20 cellular contexts compared by ENCODE assay signal in genomic region chr12:57467915-57468314, GRCh38. TPM values are rescaled to one million over a fixed set of nuclear protein-coding genes. Genes with fewer than 3 reads are reported as not detected.
DNase-seq lines count a peak whose midpoint lies in the region; ATAC-seq, FAIRE-seq and TF ChIP-seq lines count a peak whose summit lies in the region.
"Had no signal": no experiment of that assay in that cellular context is flagged by ENCODE, and none has a peak within 500 bp of the region (broad histone marks: within the 10 kb centered on the region; RNA-seq: fewer than 3 reads in every experiment).

No MANE protein-coding gene starts in this region.

- RAD21 ChIA-PET in GM12878 (lab: Charles Lee; ENCODE audit: unreplicated experiment), result no interaction called here

- no peak overlapping the region for H3K4ac ChIP-seq in neuronal stem cell (ENCODE audit: low read length)

- H3K36me3 ChIP-seq in GM12878 (ENCODE audit: control insufficient read depth in 2 of 2, insufficient read depth in 2 of 2, low read length in 1 of 2) (peaks cover 0 to 16% of the 10 kb centered on the region in 2 experiments; a peak in 2 of 4 replicates), neuronal stem cell (replicated peaks in 1 of 2; ENCODE audit: control insufficient read depth in 2 of 2, insufficient read depth in 2 of 2, low read length in 2 of 2) (no peaks in the 10 kb centered on the region), gastrocnemius medialis (no peaks in the 10 kb centered on the region)

- no peaks in the 10 kb centered on the region for H3K9me3 Mint-ChIP-seq in CD4-positive, alpha-beta T cell

- no peak for ATAC-seq in CD4-positive, alpha-beta T cell (ENCODE audit: poor library complexity)
- ATAC-seq in GM12878 (no peak), HG02678 (IDR thresholded peaks at IDR 0.05; ENCODE audit: unreplicated experiment) (no peak), HG02870 (IDR thresholded peaks at IDR 0.05; ENCODE audit: unreplicated experiment) (no peak), gastrocnemius medialis (no peak)
- ATAC-seq: K562, Panc1 had no signal

- H2AFZ ChIP-seq in GM12878 (ENCODE audit: control insufficient read depth, low read depth, low read length) (no peak overlapping the region), neuronal stem cell (ENCODE audit: low read length) (no peak overlapping the region)
- H2AFZ ChIP-seq: GM23248 had no signal

- WGBS in GM12878 (ENCODE audit: insufficient coverage, insufficient replicate concordance, low lambda C conversion rate, missing lambda C conversion rate), result 94% methylated on average over 11 of the region's 11 CpGs
- no CpG with 5 or more reads among the region's 11 CpGs for WGBS in neuronal stem cell (ENCODE audit: extremely low coverage in 2 of 2, insufficient read length in 2 of 2, insufficient replicate concordance in 1 of 2), 2 donors

- no peaks in the 10 kb centered on the region for H4K20me1 ChIP-seq in GM12878 (ENCODE audit: control insufficient read depth, insufficient read depth)

- H2AK5ac ChIP-seq in neuronal stem cell (ENCODE audit: low read depth, low read length), result no peak overlapping the region

- H2BK5ac ChIP-seq in neuronal stem cell (ENCODE audit: low read length), result no peak overlapping the region

- H3K9ac ChIP-seq in GM12878 (ENCODE audit: control insufficient read depth, insufficient read depth, low read length) (no peak overlapping the region), neuronal stem cell (ENCODE audit: low read depth, low read length, poor library complexity) (no peak overlapping the region)
- H3K9ac ChIP-seq: BLaER1 treated with 17β-estradiol and CSF1 and Interleukin-3, amounts not matched to agents 10 nM and 100 nM; GM23248 had no signal

- SMC1A ChIA-PET in GM12878 (lab: Charles Lee; ENCODE audit: uncharacterized antibody, unreplicated experiment), result no interaction called here

- intact Hi-C loops in CD4-positive, alpha-beta T cell (cut with DNase I, micrococcal nuclease), result no loop called here
- intact Hi-C loops in GM12878 (cut with micrococcal nuclease; ENCODE audit: unreplicated experiment) (no loop called here), gastrocnemius medialis (cut with DNase I; ENCODE audit: low total_unique reads) (no loop called here)

- TF ChIP-seq RAD21 in GM12878 (IDR thresholded peaks at IDR 0.05; ENCODE audit: insufficient read depth, low read depth, low read length), result no peak

- peak overlapping the region; percentile 2 for H3K4me3 Mint-ChIP-seq in CD4-positive, alpha-beta T cell

- H3K79me1 ChIP-seq in neuronal stem cell (ENCODE audit: low read depth, low read length), result no peaks in the 10 kb centered on the region

- peaks cover 43% of the 10 kb centered on the region for H3K4me1 Mint-ChIP-seq in CD4-positive, alpha-beta T cell (ENCODE audit: low read depth)

- DNase-seq in CD4-positive, alpha-beta T cell, result no peak
- DNase-seq in GM12878 (ENCODE audit: low read depth, low spot score) (no peak), neuronal stem cell (ENCODE audit: low spot score) (no peak), gastrocnemius medialis (no peak)
- DNase-seq: DMS79 treated with DMSO at 0.1 percent for 48 hours, GM23248, HCEC 1CT, NCI-H1105, NCI-H1694 had no signal

- H3K9me3 ChIP-seq in CD4-positive, alpha-beta T cell (ENCODE audit: control insufficient read depth, low read length), result no peaks in the 10 kb centered on the region
- no peaks in the 10 kb centered on the region for H3K9me3 ChIP-seq in GM12878 (replicated peaks; ENCODE audit: control insufficient read depth, insufficient read depth, low read length)
- peaks cover 0 to 4% of the 10 kb centered on the region in 2 donors for H3K9me3 ChIP-seq in neuronal stem cell (replicated peaks in 1 of 2; ENCODE audit: control insufficient read depth in 2 of 2, insufficient read depth in 1 of 2, low read depth in 1 of 2, low read length in 2 of 2)
- no peaks in the 10 kb centered on the region for H3K9me3 ChIP-seq in gastrocnemius medialis
- H3K9me3 ChIP-seq: BLaER1 treated with 17β-estradiol and CSF1 and Interleukin-3, amounts not matched to agents 10 nM and 100 nM had no signal

- H3K4me2 ChIP-seq in GM12878 (ENCODE audit: control insufficient read depth, insufficient read depth) (no peak overlapping the region), neuronal stem cell (ENCODE audit: insufficient read depth, low read length, poor library complexity, severe bottlenecking) (no peak overlapping the region)
- H3K4me2 ChIP-seq: BLaER1 treated with 17β-estradiol and CSF1 and Interleukin-3, amounts not matched to agents 10 nM and 100 nM had no signal

- no peak overlapping the region for H2BK15ac ChIP-seq in neuronal stem cell (ENCODE audit: low read length)

- H2BK12ac ChIP-seq in neuronal stem cell (ENCODE audit: low read length), result no peak overlapping the region

- no peak overlapping the region for H3K23ac ChIP-seq in neuronal stem cell (ENCODE audit: low read depth, low read length, poor library complexity)

- H3K27ac Mint-ChIP-seq in CD4-positive, alpha-beta T cell, result peak overlapping the region; percentile 55

- no peak overlapping the region for H3K18ac ChIP-seq in neuronal stem cell (ENCODE audit: low read length)

- TF ChIP-seq CTCF in CD4-positive, alpha-beta T cell (IDR thresholded peaks at IDR 0.05), result no peak
- TF ChIP-seq CTCF in GM12878 (IDR thresholded peaks at IDR 0.05 in 2 of 3, conservative IDR thresholded peaks at IDR 0.05 in 1 of 3; ENCODE audit: control insufficient read depth in 2 of 3, extremely low read depth in 1 of 3, insufficient read depth in 1 of 3, low read depth in 3 of 3, low read length in 3 of 3), result no peak
- TF ChIP-seq CTCF in gastrocnemius medialis (IDR thresholded peaks at IDR 0.05 in 4 of 5, conservative IDR thresholded peaks at IDR 0.05 in 1 of 5), result no peak

- no peak for TF ChIP-seq EP300 in GM12878 (IDR thresholded peaks at IDR 0.05; ENCODE audit: borderline replicate concordance in 1 of 2, control insufficient read depth in 1 of 2, low read depth in 2 of 2, low read length in 2 of 2)

- H3K27ac ChIP-seq in CD4-positive, alpha-beta T cell (ENCODE audit: low read depth, low read length), result no peak overlapping the region
- no peak overlapping the region for H3K27ac ChIP-seq in GM12878 (ENCODE audit: control insufficient read depth, insufficient read depth)
- H3K27ac ChIP-seq in neuronal stem cell (replicated peaks; ENCODE audit: low read length), result no peak overlapping the region
- H3K27ac ChIP-seq in gastrocnemius medialis, result no peak overlapping the region
- H3K27ac ChIP-seq: BLaER1 treated with 17β-estradiol and CSF1 and Interleukin-3, amounts not matched to agents 10 nM and 100 nM; GM23248 had no signal

- no peak overlapping the region for H3K4me3 ChIP-seq in GM12878
- peak overlapping the region in 1 of 2 donors; percentile 30 for H3K4me3 ChIP-seq in neuronal stem cell (ENCODE audit: low read length in 2 of 2)
- no peak overlapping the region for H3K4me3 ChIP-seq in gastrocnemius medialis
- H3K4me3 ChIP-seq: BLaER1 treated with 17β-estradiol and CSF1 and Interleukin-3, amounts not matched to agents 10 nM and 100 nM; GM23248; K562 had no signal

- no peak overlapping the region for H4K8ac ChIP-seq in neuronal stem cell (ENCODE audit: low read depth, low read length)

- peaks cover 19% of the 10 kb centered on the region for H3K4me1 ChIP-seq in GM12878 (ENCODE audit: control insufficient read depth, insufficient read depth, low read length)
- no peaks in the 10 kb centered on the region for H3K4me1 ChIP-seq in neuronal stem cell (ENCODE audit: control insufficient read depth in 2 of 2, insufficient read depth in 1 of 2, low read depth in 1 of 2, low read length in 2 of 2)
- H3K4me1 ChIP-seq in gastrocnemius medialis, result peaks cover 0 to under 1% of the 10 kb centered on the region in 2 donors

- H3K27me3 Mint-ChIP-seq in CD4-positive, alpha-beta T cell, result no peaks in the 10 kb centered on the region

- peak overlapping the region; percentile 2 for H3K14ac ChIP-seq in neuronal stem cell (ENCODE audit: low read length)

- H4K91ac ChIP-seq in neuronal stem cell (ENCODE audit: low read depth, low read length, poor library complexity), result no peak overlapping the region

- no peak overlapping the region for H2BK120ac ChIP-seq in neuronal stem cell (ENCODE audit: low read depth, low read length)

- POLR2A ChIA-PET in CD4-positive, alpha-beta T cell (lab: Charles Lee), result no interaction called here
- POLR2A ChIA-PET in GM12878 (lab: Charles Lee), result no interaction called here

- peaks cover 55% of the 10 kb centered on the region for H3K36me3 Mint-ChIP-seq in CD4-positive, alpha-beta T cell (ENCODE audit: low read depth)

- CTCF ChIA-PET in CD4-positive, alpha-beta T cell (lab: Charles Lee), result interaction anchor here (1.6 kb wide), 1 partner anchor 9 kb away, joined by 7 read pairs; the partner anchor contains the start of gene GLI1
- CTCF ChIA-PET in GM12878 (lab: Yijun Ruan, JAX), result no interaction called here

- TF ChIP-seq POLR2A in GM19099 (IDR thresholded peaks at IDR 0.05; ENCODE audit: extremely low read depth, insufficient read length, low read depth) (peak; percentile 22), GM12878 (IDR thresholded peaks at IDR 0.05; ENCODE audit: low read depth, low read length) (peak; percentile 53; the same call in 1 of the 2 replicates), gastrocnemius medialis (IDR thresholded peaks at IDR 0.05) (no peak)

- no peak for FAIRE-seq in GM12878 (lab: Jason Lieb, UNC)
- FAIRE-seq: GM19239, K562 had no signal

- H3K79me2 ChIP-seq in GM12878 (ENCODE audit: control insufficient read depth, insufficient read depth, low read length), result no peaks in the 10 kb centered on the region

- no peaks in the 10 kb centered on the region for H3K27me3 ChIP-seq in CD4-positive, alpha-beta T cell (ENCODE audit: control insufficient read depth, insufficient read depth, low read length)
- no peaks in the 10 kb centered on the region for H3K27me3 ChIP-seq in GM12878 (replicated peaks in 1 of 2; ENCODE audit: control insufficient read depth in 2 of 2, insufficient read depth in 2 of 2, low read length in 1 of 2)
- peaks cover 0 to 16% (median 6%) of the 10 kb centered on the region in 3 experiments for H3K27me3 ChIP-seq in neuronal stem cell (ENCODE audit: control insufficient read depth in 3 of 3, insufficient read depth in 3 of 3, low read depth in 1 of 3, low read length in 3 of 3)
- H3K27me3 ChIP-seq in gastrocnemius medialis, result peaks cover 0 to 11% (median 9%) of the 10 kb centered on the region in 3 donors
- H3K27me3 ChIP-seq: BLaER1 treated with 17β-estradiol and CSF1 and Interleukin-3, amounts not matched to agents 10 nM and 100 nM had no signal

- BruUV-seq in GM12878 (replicated peaks; lab: Mats Ljungman, UMichigan), result no TSS peak

- in situ Hi-C loops in GM12878 (cut with MboI) (no loop called here), gastrocnemius medialis (cut with MboI; ENCODE audit: low sequenced_read_pairs in 4 of 4) (no loop called here)

RNA-seq across cellular contexts. Expression of gene GLI1, which starts 8.3 kb away (rescaled TPM):
- under 1 TPM; 0.31 to 0.85 TPM for total RNA-seq in CD4-positive, alpha-beta T cell
- total RNA-seq in GM12878 (2013; cell fraction: nucleolus; rRNA removed), result 0.51 and 0.69 TPM in 2 replicates
- total RNA-seq in GM12878 (2014; rRNA removed) (0.71 and 1.0 TPM in 2 replicates), GM12878 (2014; rRNA removed; fragmentation: Illumina TruSeq; extraction: Trizol) (0.31 and 0.32 TPM in 2 replicates), GM12878 (2021) (1.1 and 1.2 TPM in 2 replicates), gastrocnemius medialis (1 to 10 TPM in 1 of 4 donors, not detected in 3; 1.0 TPM)
- 0.33 TPM for polyA plus RNA-seq in GM12878 (2011; ENCODE audit: low read depth)
- polyA plus RNA-seq in GM12878 (2011; rRNA removed) (0.97 and 1.2 TPM in 2 replicates), GM12878 (2014; fragmentation: Illumina TruSeq; extraction: Trizol) (0.32 and 0.79 TPM in 2 replicates), GM12878 (2014; fragmentation: Nextera tagmentation; extraction: Ambion mirVana) (under 1 TPM; 0.32 to 0.46 TPM), GM12878 (2014; rRNA removed) (0.53 and 1.4 TPM in 2 replicates), GM12878 (2016; fragmentation: Nextera tagmentation; extraction: Ambion mirVana) (under 1 TPM; 0.27 to 0.82 TPM)
- 0.96 and 1.5 TPM in 2 replicates for polyA plus RNA-seq in GM12878 (2011; cell fraction: cytosol; rRNA removed)
- 4.4 and 6.4 TPM in 2 replicates for polyA plus RNA-seq in GM12878 (2011; cell fraction: nucleus; rRNA removed)
- polyA plus RNA-seq in GM12878 (2012), result 0.19 and 0.28 TPM in 2 replicates
- polyA minus RNA-seq in GM12878 (2011; rRNA and poly(A)+ RNA removed), result 0.98 and 1.5 TPM in 2 replicates
- polyA minus RNA-seq in GM12878 (2011; cell fraction: cytosol; rRNA and poly(A)+ RNA removed), result 0.31 TPM in 1 of 2 replicates, not detected in the other
- polyA minus RNA-seq in GM12878 (2011; cell fraction: nucleus; rRNA and poly(A)+ RNA removed), result 0.38 and 0.97 TPM in 2 replicates
- polyA plus RNA-seq in neuronal stem cell (2013, experiment 1 of 2), result 0.28 TPM
- polyA plus RNA-seq in neuronal stem cell (2013, experiment 2 of 2), result 0.03 TPM

RNA-seq across cellular contexts. Expression of gene ARHGAP9, which starts 11.8 kb away (rescaled TPM):
- 100 to 1,000 TPM; 354 to 370 TPM for total RNA-seq in CD4-positive, alpha-beta T cell
- total RNA-seq in GM12878 (2013; cell fraction: nucleolus; rRNA removed), result 37.8 and 38.9 TPM in 2 replicates
- total RNA-seq in GM12878 (2014; rRNA removed), result 78.1 and 79.8 TPM in 2 replicates
- 47.3 and 51.7 TPM in 2 replicates for total RNA-seq in GM12878 (2014; rRNA removed; fragmentation: Illumina TruSeq; extraction: Trizol)
- total RNA-seq in GM12878 (2021), result 101 and 102 TPM in 2 replicates
- 72.3 TPM for polyA plus RNA-seq in GM12878 (2011; ENCODE audit: low read depth)
- 42.5 and 68.9 TPM in 2 replicates for polyA plus RNA-seq in GM12878 (2011; rRNA removed)
- 45.6 and 45.9 TPM in 2 replicates for polyA plus RNA-seq in GM12878 (2011; cell fraction: cytosol; rRNA removed)
- polyA plus RNA-seq in GM12878 (2011; cell fraction: nucleus; rRNA removed), result 245 and 345 TPM in 2 replicates
- 80.4 and 88.1 TPM in 2 replicates for polyA plus RNA-seq in GM12878 (2012)
- 63.7 and 89.0 TPM in 2 replicates for polyA plus RNA-seq in GM12878 (2014; fragmentation: Illumina TruSeq; extraction: Trizol)
- polyA plus RNA-seq in GM12878 (2014; fragmentation: Nextera tagmentation; extraction: Ambion mirVana), result 10 to 100 TPM; 19.5 to 75.6 TPM
- polyA plus RNA-seq in GM12878 (2014; rRNA removed), result 98.7 and 106 TPM in 2 replicates
- polyA plus RNA-seq in GM12878 (2016; fragmentation: Nextera tagmentation; extraction: Ambion mirVana), result 10 to 100 TPM; 71.1 to 81.3 TPM
- polyA minus RNA-seq in GM12878 (2011; rRNA and poly(A)+ RNA removed), result 24.9 and 34.8 TPM in 2 replicates
- polyA minus RNA-seq in GM12878 (2011; cell fraction: cytosol; rRNA and poly(A)+ RNA removed), result 20.1 and 23.3 TPM in 2 replicates
- polyA minus RNA-seq in GM12878 (2011; cell fraction: nucleus; rRNA and poly(A)+ RNA removed), result 35.5 and 59.9 TPM in 2 replicates
- 0.01 TPM for polyA plus RNA-seq in neuronal stem cell (2013, experiment 1 of 2)
- 0.07 TPM for polyA plus RNA-seq in neuronal stem cell (2013, experiment 2 of 2)
- 1 to 10 TPM; 2.7 to 5.1 (median 4.7) TPM for total RNA-seq in gastrocnemius medialis
- total RNA-seq: G401, NCI-H460, SK-MEL-5 had no signal

RNA-seq across cellular contexts. Expression of gene INHBE, which starts 12.8 kb away (rescaled TPM):
- total RNA-seq in CD4-positive, alpha-beta T cell, result not detected
- 0.79 and 1.3 TPM in 2 replicates for total RNA-seq in GM12878 (2013; cell fraction: nucleolus; rRNA removed)
- total RNA-seq in GM12878 (2014; rRNA removed) (0.51 and 1.5 TPM in 2 replicates), GM12878 (2014; rRNA removed; fragmentation: Illumina TruSeq; extraction: Trizol) (0.36 and 0.78 TPM in 2 replicates), GM12878 (2021) (0.64 and 0.77 TPM in 2 replicates), gastrocnemius medialis (1 to 10 TPM in 2 of 4 donors, not detected in 2; 1.5 to 2.2 TPM)
- polyA plus RNA-seq in GM12878 (2011; ENCODE audit: low read depth), result 0.16 TPM
- polyA plus RNA-seq in GM12878 (2011; rRNA removed) (2.2 and 2.5 TPM in 2 replicates), GM12878 (2014; fragmentation: Illumina TruSeq; extraction: Trizol) (0.38 and 0.70 TPM in 2 replicates), GM12878 (2014; fragmentation: Nextera tagmentation; extraction: Ambion mirVana) (under 1 TPM; 0.13 to 0.18 TPM), GM12878 (2014; rRNA removed) (0.58 and 1.9 TPM in 2 replicates), GM12878 (2016; fragmentation: Nextera tagmentation; extraction: Ambion mirVana) (under 1 TPM; 0.09 to 0.14 TPM)
- polyA plus RNA-seq in GM12878 (2011; cell fraction: cytosol; rRNA removed), result 3.1 and 4.4 TPM in 2 replicates
- polyA plus RNA-seq in GM12878 (2011; cell fraction: nucleus; rRNA removed), result 1.3 and 1.9 TPM in 2 replicates
- 0.12 and 0.73 TPM in 2 replicates for polyA plus RNA-seq in GM12878 (2012)
- 2.8 and 6.2 TPM in 2 replicates for polyA minus RNA-seq in GM12878 (2011; rRNA and poly(A)+ RNA removed)
- polyA minus RNA-seq in GM12878 (2011; cell fraction: cytosol; rRNA and poly(A)+ RNA removed), result 1.6 and 2.0 TPM in 2 replicates
- polyA minus RNA-seq in GM12878 (2011; cell fraction: nucleus; rRNA and poly(A)+ RNA removed), result 3.5 and 6.3 TPM in 2 replicates
- 0.24 TPM for polyA plus RNA-seq in neuronal stem cell (2013, experiment 1 of 2)
- 0.35 TPM for polyA plus RNA-seq in neuronal stem cell (2013, experiment 2 of 2)

RNA-seq across cellular contexts. Expression of gene MARS1, which starts 20.0 kb away (rescaled TPM):
- 100 to 1,000 TPM; 203 to 204 TPM for total RNA-seq in CD4-positive, alpha-beta T cell
- total RNA-seq in GM12878 (2013; cell fraction: nucleolus; rRNA removed), result 122 and 126 TPM in 2 replicates
- total RNA-seq in GM12878 (2014; rRNA removed), result 138 and 155 TPM in 2 replicates
- 132 and 151 TPM in 2 replicates for total RNA-seq in GM12878 (2014; rRNA removed; fragmentation: Illumina TruSeq; extraction: Trizol)
- total RNA-seq in GM12878 (2021), result 208 and 212 TPM in 2 replicates
- 84.1 TPM for polyA plus RNA-seq in GM12878 (2011; ENCODE audit: low read depth)
- 61.9 and 108 TPM in 2 replicates for polyA plus RNA-seq in GM12878 (2011; rRNA removed)
- 94.9 and 95.4 TPM in 2 replicates for polyA plus RNA-seq in GM12878 (2011; cell fraction: cytosol; rRNA removed)
- 477 and 501 TPM in 2 replicates for polyA plus RNA-seq in GM12878 (2011; cell fraction: nucleus; rRNA removed)
- polyA plus RNA-seq in GM12878 (2012), result 85.5 and 109 TPM in 2 replicates
- polyA plus RNA-seq in GM12878 (2014; fragmentation: Illumina TruSeq; extraction: Trizol), result 161 and 221 TPM in 2 replicates
- polyA plus RNA-seq in GM12878 (2014; fragmentation: Nextera tagmentation; extraction: Ambion mirVana), result 100 to 1,000 TPM in 1 of 2 experiments, 10 to 100 TPM in 1; 72.3 to 129 TPM
- polyA plus RNA-seq in GM12878 (2014; rRNA removed), result 137 and 156 TPM in 2 replicates
- 100 to 1,000 TPM; 255 to 270 TPM for polyA plus RNA-seq in GM12878 (2016; fragmentation: Nextera tagmentation; extraction: Ambion mirVana)
- 108 and 144 TPM in 2 replicates for polyA minus RNA-seq in GM12878 (2011; rRNA and poly(A)+ RNA removed)
- polyA minus RNA-seq in GM12878 (2011; cell fraction: cytosol; rRNA and poly(A)+ RNA removed), result 46.5 and 52.1 TPM in 2 replicates
- polyA minus RNA-seq in GM12878 (2011; cell fraction: nucleus; rRNA and poly(A)+ RNA removed), result 102 and 181 TPM in 2 replicates
- polyA plus RNA-seq in neuronal stem cell (2013, experiment 1 of 2), result 257 TPM
- 269 TPM for polyA plus RNA-seq in neuronal stem cell (2013, experiment 2 of 2)
- total RNA-seq in gastrocnemius medialis, result 10 to 100 TPM; 37.7 to 81.1 (median 42.0) TPM

RNA-seq across cellular contexts. Expression of gene INHBC, which starts 33.3 kb away (rescaled TPM):
- under 1 TPM; 0.20 to 0.33 TPM for total RNA-seq in CD4-positive, alpha-beta T cell
- total RNA-seq in GM12878 (2013; cell fraction: nucleolus; rRNA removed), result 0.39 TPM in 1 of 2 replicates, not detected in the other
- total RNA-seq in GM12878 (2014; rRNA removed) (not detected in 2 replicates), GM12878 (2014; rRNA removed; fragmentation: Illumina TruSeq; extraction: Trizol) (not detected in 2 replicates), GM12878 (2021) (0.13 and 0.16 TPM in 2 replicates), gastrocnemius medialis (under 1 TPM in 2 of 4 donors, not detected in 2; 0.20 to 0.35 TPM)
- polyA plus RNA-seq in GM12878 (2011; ENCODE audit: low read depth), result 0.12 TPM
- polyA plus RNA-seq in GM12878 (2011; rRNA removed) (0.10 TPM in 2 replicates), GM12878 (2014; fragmentation: Illumina TruSeq; extraction: Trizol) (0.14 and 0.22 TPM in 2 replicates), GM12878 (2014; fragmentation: Nextera tagmentation; extraction: Ambion mirVana) (under 1 TPM in 1 of 2 experiments, not detected in 1; 0.04 TPM), GM12878 (2014; rRNA removed) (0.14 and 0.22 TPM in 2 replicates), GM12878 (2016; fragmentation: Nextera tagmentation; extraction: Ambion mirVana) (not detected)
- polyA plus RNA-seq in GM12878 (2011; cell fraction: cytosol; rRNA removed), result 0.13 and 0.24 TPM in 2 replicates
- 0.16 TPM in 2 replicates for polyA plus RNA-seq in GM12878 (2011; cell fraction: nucleus; rRNA removed)
- 0.12 and 0.17 TPM in 2 replicates for polyA plus RNA-seq in GM12878 (2012)
- 0.22 TPM in 1 of 2 replicates, not detected in the other for polyA minus RNA-seq in GM12878 (2011; rRNA and poly(A)+ RNA removed)
- polyA minus RNA-seq in GM12878 (2011; cell fraction: cytosol; rRNA and poly(A)+ RNA removed), result not detected in 2 replicates
- polyA minus RNA-seq in GM12878 (2011; cell fraction: nucleus; rRNA and poly(A)+ RNA removed), result 0.24 and 0.57 TPM in 2 replicates
- polyA plus RNA-seq in neuronal stem cell (2013, experiment 1 of 2), result 0.11 TPM
- polyA plus RNA-seq in neuronal stem cell (2013, experiment 2 of 2), result 0.11 TPM
- total RNA-seq: A673, G401, GM23248, NCI-H460, SK-MEL-5 had no signal
- polyA plus RNA-seq: GM23248 had no signal

Comparison
In these comparisons a context has a peak if more than half of its experiments do, and no peak if none do; other contexts are left out.
1. POLR2A ChIP-seq: peak in GM19099 (single experiment) and GM12878 (single experiment); none in gastrocnemius medialis (0 of 2).
2. RNA of gene ARHGAP9, which starts 11.8 kb away (total RNA-seq): 354 to 370 TPM in CD4-positive, alpha-beta T cell and 37.8 to 102 TPM in GM12878; 2.7 to 5.1 TPM in gastrocnemius medialis; every median in the first group is over 4 times any median in the second.